Comparison of ENCODE assay signal across 1 cellular context in genomic region chr16:28491080-28491969, GRCh38.
TF ChIP-seq lines count a peak whose summit lies in the region.

No MANE protein-coding gene starts in this region.

TF ChIP-seq in HepG2, 621 proteins besides CTCF, POLR2A, EP300 and RAD21 (continued from another document and continues in another):
- peak; percentile 54; the same call in 1 of the 2 replicates for TF ChIP-seq PAXIP1 (CRISPR knock-in tag; conservative IDR thresholded peaks at IDR 0.05)
- TF ChIP-seq SP1 (IDR thresholded peaks at IDR 0.05): no peak
- TF ChIP-seq SP1 (CRISPR knock-in tag; IDR thresholded peaks at IDR 0.05): peak; percentile 29; the same call in 1 of the 2 replicates
- no peak for TF ChIP-seq NFAT5 (CRISPR knock-in tag; IDR thresholded peaks at IDR 0.05)
- peak in 1 of 2 experiments; percentile 23; a peak in 2 of 4 replicates for TF ChIP-seq HMGXB4 (CRISPR knock-in tag; IDR thresholded peaks at IDR 0.05; ENCODE audit: borderline replicate concordance in 1 of 2, low read depth in 1 of 2)
- TF ChIP-seq ZBTB4 (CRISPR knock-in tag; IDR thresholded peaks at IDR 0.05; ENCODE audit: borderline replicate concordance): no peak; the same call in 1 of the 2 replicates
- TF ChIP-seq FUBP1 (CRISPR knock-in tag; IDR thresholded peaks at IDR 0.05; ENCODE audit: borderline replicate concordance): no peak
- no peak for TF ChIP-seq STAT6 (CRISPR knock-in tag; IDR thresholded peaks at IDR 0.05; ENCODE audit: borderline replicate concordance)
- 0 out of 2 replicates have a peak, but pooled peaks have one; percentile 40 for TF ChIP-seq ZNF232 (CRISPR knock-in tag; IDR thresholded peaks at IDR 0.05; ENCODE audit: borderline replicate concordance)
- TF ChIP-seq ATF2 (CRISPR knock-in tag; IDR thresholded peaks at IDR 0.05): no peak
- TF ChIP-seq ELK4 (CRISPR knock-in tag; IDR thresholded peaks at IDR 0.05; ENCODE audit: borderline replicate concordance): no peak
- 0 out of 2 replicates have a peak, but pooled peaks have one; percentile 34 for TF ChIP-seq ZNF12 (CRISPR knock-in tag; IDR thresholded peaks at IDR 0.05)
- TF ChIP-seq ZNF512B (CRISPR knock-in tag; IDR thresholded peaks at IDR 0.05; ENCODE audit: borderline replicate concordance): no peak
- TF ChIP-seq NFYB (CRISPR knock-in tag; IDR thresholded peaks at IDR 0.05): no peak
- peak; percentile 26; the same call in 1 of the 2 replicates for TF ChIP-seq CEBPG (CRISPR knock-in tag; IDR thresholded peaks at IDR 0.05)
- TF ChIP-seq SUZ12 (IDR thresholded peaks at IDR 0.05; ENCODE audit: low read depth, low read length): no peak
- 0 out of 2 replicates have a peak, but pooled peaks have one; percentile 4 for TF ChIP-seq ISL2 (CRISPR knock-in tag; IDR thresholded peaks at IDR 0.05)
- TF ChIP-seq ZNF564 (CRISPR knock-in tag; IDR thresholded peaks at IDR 0.05): no peak
- TF ChIP-seq ZNF343 (CRISPR knock-in tag; IDR thresholded peaks at IDR 0.05): no peak; the same call in 1 of the 2 replicates
- TF ChIP-seq SALL2 (CRISPR knock-in tag; IDR thresholded peaks at IDR 0.05): peak; percentile 43; the same call in 1 of the 2 replicates
- TF ChIP-seq NR2F1 (CRISPR knock-in tag; IDR thresholded peaks at IDR 0.05): peak in 1 of 2 experiments; percentile 51; a peak in 1 of 4 replicates
- TF ChIP-seq ZNF709 (CRISPR knock-in tag; IDR thresholded peaks at IDR 0.05): no peak; the same call in 1 of the 2 replicates
- TF ChIP-seq ZNF562 (CRISPR knock-in tag; IDR thresholded peaks at IDR 0.05; ENCODE audit: borderline replicate concordance): no peak
- TF ChIP-seq NCOA5 (CRISPR knock-in tag; IDR thresholded peaks at IDR 0.05): no peak
- no peak; the same call in 1 of the 2 replicates for TF ChIP-seq HDAC1 (CRISPR knock-in tag; IDR thresholded peaks at IDR 0.05)
- TF ChIP-seq KLF11 (CRISPR knock-in tag; IDR thresholded peaks at IDR 0.05): no peak
